In genomic region chr17:45293413-45294211, GRCh38 we compare ENCODE assay signal across 8 cellular contexts. TPM values are rescaled to one million over a fixed set of nuclear protein-coding genes. Genes with fewer than 3 reads are reported as not detected.
A peak's percentile ranks its signal among the peaks of the same experiment; 100 is the strongest.
DNase-seq lines count a peak whose midpoint lies in the region; ATAC-seq and TF ChIP-seq lines count a peak whose summit lies in the region.

No MANE protein-coding gene starts in this region.

- no peak overlapping the region for H2AFZ ChIP-seq in trophoblast cell (ENCODE audit: insufficient read depth, low read length, poor library complexity)

- H3K14ac ChIP-seq in trophoblast cell (ENCODE audit: low read length) = no peak overlapping the region

- H2BK5ac ChIP-seq in trophoblast cell (ENCODE audit: low read depth, low read length, poor library complexity) = no peak overlapping the region

- no peaks in the 10 kb centered on the region for H3K27me3 ChIP-seq in MG63
- no peaks in the 10 kb centered on the region for H3K27me3 ChIP-seq in adrenal gland
- H3K27me3 ChIP-seq in heart right ventricle = no peaks in the 10 kb centered on the region
- H3K27me3 ChIP-seq in trophoblast cell (ENCODE audit: insufficient read depth, low read length) = no peaks in the 10 kb centered on the region

- H2AK5ac ChIP-seq in trophoblast cell (ENCODE audit: low read length) = no peak overlapping the region

- peak overlapping the region; percentile 0 for H3K18ac ChIP-seq in trophoblast cell (ENCODE audit: low read length)

- no peak overlapping the region for H4K8ac ChIP-seq in trophoblast cell (ENCODE audit: low read depth, low read length)

- no peak overlapping the region for H4K91ac ChIP-seq in trophoblast cell (ENCODE audit: low read depth, low read length)

- H3K36me3 ChIP-seq in MG63 (peaks cover 78% of the 10 kb centered on the region), adrenal gland (replicated peaks in 1 of 2) (peaks cover 0 to 6% of the 10 kb centered on the region in 2 donors), heart right ventricle (peaks cover 0 to 22% (median 15%) of the 10 kb centered on the region in 9 donors), trophoblast cell (ENCODE audit: control insufficient read depth in 1 of 2, insufficient read depth in 2 of 2, low read length in 2 of 2) (peaks cover 0 to 5% of the 10 kb centered on the region in 2 experiments)

- no peak overlapping the region for H2BK120ac ChIP-seq in trophoblast cell (ENCODE audit: insufficient read depth, low read length, poor library complexity)

- H3K4me2 ChIP-seq in trophoblast cell (ENCODE audit: low read length) = no peak overlapping the region

- intact Hi-C loops in adrenal gland (cut with DNase I) (no loop called here), heart right ventricle (cut with DNase I) (loop anchor here in 1 of 10 donors (1.0 kb wide), 1 partner anchor 23 kb away; no protein-coding TSS in a partner anchor)

- TF ChIP-seq POLR2A in adrenal gland (IDR thresholded peaks at IDR 0.05) = no peak

- peak in 1 of 6 experiments; percentile 10 for TF ChIP-seq CTCF in adrenal gland (IDR thresholded peaks at IDR 0.05)
- TF ChIP-seq CTCF in heart right ventricle (IDR thresholded peaks at IDR 0.05) = peak in 4 of 9 donors; percentile 10 to 31 (median 18)

- no peak overlapping the region for H3K23ac ChIP-seq in trophoblast cell (ENCODE audit: low read length)

- no peaks in the 10 kb centered on the region for H3K79me2 ChIP-seq in trophoblast cell (ENCODE audit: control insufficient read depth, insufficient read depth, low read length, poor library complexity)

- H3K27ac ChIP-seq in adrenal gland (peak overlapping the region; percentile 64 to 90 (median 80)), heart right ventricle (peak overlapping the region; percentile 70 to 89 (median 84)), trophoblast cell (ENCODE audit: low read depth, low read length) (no peak overlapping the region)

- no peak overlapping the region for H3K4ac ChIP-seq in trophoblast cell (ENCODE audit: low read depth, low read length)

- H2BK12ac ChIP-seq in trophoblast cell (ENCODE audit: low read length) = no peak overlapping the region

- H3K9me3 ChIP-seq in MG63 (no peaks in the 10 kb centered on the region), adrenal gland (replicated peaks in 1 of 3) (no peaks in the 10 kb centered on the region), heart right ventricle (no peaks in the 10 kb centered on the region), trophoblast cell (ENCODE audit: insufficient read depth, low read depth, low read length) (no peaks in the 10 kb centered on the region)

- 25 to 31% (median 30%) methylated on average over 7 to 10 of the region's 10 CpGs for WGBS in adrenal gland, 4 donors
- 36 to 44% methylated on average over 10 of the region's 10 CpGs for WGBS in heart right ventricle, 2 donors
- no CpG with 5 or more reads among the region's 10 CpGs for WGBS in trophoblast cell (ENCODE audit: extremely low coverage, insufficient coverage, insufficient read length)

- H3K9ac ChIP-seq in trophoblast cell (ENCODE audit: low read length) = no peak overlapping the region

- H3K4me3 ChIP-seq in MG63 (no peak overlapping the region), adrenal gland (no peak overlapping the region), heart right ventricle (no peak overlapping the region), trophoblast cell (ENCODE audit: low read depth, low read length) (no peak overlapping the region)

- no peak overlapping the region for H4K12ac ChIP-seq in trophoblast cell (ENCODE audit: low read depth, low read length)

- peaks cover 2% of the 10 kb centered on the region for H3K79me1 ChIP-seq in trophoblast cell (ENCODE audit: low read length)

- H3K4me1 ChIP-seq in adrenal gland (replicated peaks in 1 of 2) (peaks cover 38 to 89% of the 10 kb centered on the region in 2 donors), heart right ventricle (peaks cover 60 to 100% (median 100%) of the 10 kb centered on the region in 9 donors), trophoblast cell (ENCODE audit: control insufficient read depth in 1 of 2, insufficient read depth in 2 of 2, low read length in 2 of 2) (peaks cover 19 to 20% of the 10 kb centered on the region in 2 experiments)

- peak; percentile 93 for DNase-seq in Daoy (ENCODE audit: low read depth)
- peak; percentile 99 for DNase-seq in MG63
- peak; percentile 89 to 98 (median 98) for DNase-seq in adrenal gland
- DNase-seq in heart right ventricle = peak; percentile 74 to 75
- DNase-seq in trophoblast cell = peak; percentile 57 to 68
- DNase-seq in NCI-H1694 treated with DMSO at 0.1 percent for 48 hours (lab: John Stamatoyannopoulos, UW) = no peak

- ATAC-seq in heart right ventricle (peak; percentile 63 to 83 (median 74)), HG03045 (IDR thresholded peaks at IDR 0.05; ENCODE audit: unreplicated experiment) (no peak), HG03565 (IDR thresholded peaks at IDR 0.05; ENCODE audit: unreplicated experiment) (no peak)

RNA-seq across cellular contexts. Expression of gene MAP3K14, which starts 23.2 kb away (rescaled TPM):
- 11.3 and 13.9 TPM in 2 replicates for total RNA-seq in Daoy (2014; rRNA removed; shearing (Covaris generic))
- total RNA-seq in MG63 (2014; rRNA removed; shearing (Covaris generic); ENCODE audit: low replicate concordance) = 13.4 and 18.7 TPM in 2 replicates
- 1 to 10 TPM; 2.4 to 9.7 (median 7.2) TPM for total RNA-seq in adrenal gland
- 10 to 100 TPM in 1 of 3 donors, 1 to 10 TPM in 2; 2.9 to 14.7 (median 7.7) TPM for polyA plus RNA-seq in adrenal gland
- total RNA-seq in heart right ventricle = 10 to 100 TPM in 9 of 10 donors, 1 to 10 TPM in 1; 6.7 to 24.1 (median 12.6) TPM
- 10 to 100 TPM in 1 of 2 donors, 1 to 10 TPM in 1; 7.9 to 15.9 TPM for polyA plus RNA-seq in heart right ventricle
- 1.1 and 1.3 TPM in 2 replicates for polyA plus RNA-seq in trophoblast cell (2013)

RNA-seq across cellular contexts. Expression of gene SPATA32, which starts 31.7 kb away (rescaled TPM):
- total RNA-seq in Daoy (2014; rRNA removed; shearing (Covaris generic)) = not detected in 2 replicates
- total RNA-seq in MG63 (2014; rRNA removed; shearing (Covaris generic); ENCODE audit: low replicate concordance) = not detected in 2 replicates
- under 1 TPM in 1 of 8 donors, not detected in 7; 0.11 TPM for total RNA-seq in adrenal gland
- not detected for polyA plus RNA-seq in adrenal gland
- total RNA-seq in heart right ventricle = under 1 TPM in 2 of 10 donors, not detected in 8; 0.13 to 0.16 TPM
- not detected for polyA plus RNA-seq in heart right ventricle
- polyA plus RNA-seq in trophoblast cell (2013) = not detected in 2 replicates

Comparison
In these comparisons a context has a peak if more than half of its experiments do, and no peak if none do; other contexts are left out.
1. ATAC-seq: peak in heart right ventricle (8 of 8); none in HG03045 (single experiment) and HG03565 (single experiment).